ENCODE assay signal across 24 cellular contexts in genomic region chr17:7959503-7960253, GRCh38. TPM values are rescaled to one million over a fixed set of nuclear protein-coding genes. Genes with fewer than 3 reads are reported as not detected.
DNase-seq lines count a peak whose midpoint lies in the region; ATAC-seq and TF ChIP-seq lines count a peak whose summit lies in the region.
"Had no signal": no experiment of that assay in that cellular context is flagged by ENCODE, and none has a peak within 500 bp of the region (broad histone marks: within the 10 kb centered on the region; RNA-seq: fewer than 3 reads in every experiment).

No MANE protein-coding gene starts in this region.

- DNase-seq in HuH-7 (ENCODE audit: low spot score), result peak; percentile 7
- DNase-seq in NOMO-1 treated with dmso at 0.1 percent for 144 hours (lab: John Stamatoyannopoulos, UW; ENCODE audit: unreplicated experiment), result peak; percentile 66
- peak; percentile 33 for DNase-seq in fibroblast of mammary gland (ENCODE audit: low read depth)
- DNase-seq in renal cortical epithelial cell (ENCODE audit: low read depth), result peak; percentile 26
- DNase-seq in SHP77 (lab: John Stamatoyannopoulos, UW), result no peak
- DNase-seq in NCI-H146 (lab: John Stamatoyannopoulos, UW), result no peak
- DNase-seq: activated CD4-positive, alpha-beta T cell treated with anti-CD3 and anti-CD28 coated beads, Interleukin-2, amount 10 ng/mL, durations not matched to agents 7 days and 5 days; activated CD8-positive, alpha-beta memory T cell treated with anti-CD3 and anti-CD28 coated beads, Interleukin-2, amount 10 ng/mL, durations not matched to agents 7 days and 5 days; CD4-positive, alpha-beta T cell; H9; heart left ventricle; left colon; midbrain; natural killer cell; NCI-H1417; NCI-H510A treated with DMSO at 0.1 percent for 48 hours; stimulated activated CD4-positive, alpha-beta T cell treated with anti-CD3 and anti-CD28 coated beads, Interleukin-4, amount 100 ng/mL, for 4 hours; stimulated activated naive CD8-positive, alpha-beta T cell treated with anti-CD3 and anti-CD28 coated beads, Interleukin-15, Interleukin-2, amounts not matched to agents 100 U/mL and 50 U/mL, for 24 hours; T-helper 9 cell had no signal

- no peak for TF ChIP-seq CTCF in fibroblast of mammary gland (conservative IDR thresholded peaks at IDR 0.05; ENCODE audit: control insufficient read depth, insufficient read depth, low read depth, low read length)

- ATAC-seq in HG03521 (IDR thresholded peaks at IDR 0.05; ENCODE audit: unreplicated experiment), result no peak
- ATAC-seq: activated CD8-positive, alpha-beta memory T cell treated with anti-CD3 and anti-CD28 coated beads, Interleukin-2, amount 10 ng/mL, durations not matched to agents 7 days and 5 days; heart left ventricle; left colon; natural killer cell; stimulated activated naive CD8-positive, alpha-beta T cell treated with anti-CD3 and anti-CD28 coated beads, Interleukin-15, Interleukin-2, amounts not matched to agents 100 U/mL and 50 U/mL, for 24 hours had no signal

- no peak overlapping the region for H3K4me3 ChIP-seq in fibroblast of mammary gland (ENCODE audit: control insufficient read depth, low read depth, low read length)
- H3K4me3 ChIP-seq: heart left ventricle, thoracic aorta had no signal

RNA-seq across cellular contexts. Expression of gene CNTROB, which starts 27.7 kb away (rescaled TPM):
- total RNA-seq in renal cortical epithelial cell, result 18.0 and 25.4 TPM in 2 replicates

RNA-seq across cellular contexts. Expression of gene TRAPPC1, which starts 27.9 kb away (rescaled TPM):
- 37.9 and 95.1 TPM in 2 replicates for total RNA-seq in renal cortical epithelial cell

RNA-seq across cellular contexts. Expression of gene KCNAB3, which starts 30.0 kb away (rescaled TPM):
- 0.20 TPM in 1 of 2 replicates, not detected in the other for total RNA-seq in renal cortical epithelial cell
- total RNA-seq: thoracic aorta had no signal

RNA-seq across cellular contexts. Expression of gene GUCY2D, which starts 42.7 kb away (rescaled TPM):
- total RNA-seq in renal cortical epithelial cell, result not detected in 2 replicates
- total RNA-seq: activated CD4-positive, alpha-beta T cell treated with anti-CD3 and anti-CD28 coated beads, Interleukin-2, amount 10 ng/mL, durations not matched to agents 7 days and 5 days; activated CD8-positive, alpha-beta memory T cell treated with anti-CD3 and anti-CD28 coated beads, Interleukin-2, amount 10 ng/mL, durations not matched to agents 7 days and 5 days; activated T-helper 1 cell treated with anti-CD3 and anti-CD28 coated beads, Interleukin-12 subunit alpha, Interleukin-12 subunit beta, Interleukin-2, Interleukin-4 antibody, amounts not matched to agents 30 ng/mL and 10 ng/mL and 1 ng/mL, durations not matched to agents 14 hours and 24 hours and 36 hours; endothelial cell of umbilical vein; heart left ventricle; left colon; natural killer cell; osteocyte; thoracic aorta had no signal

RNA-seq across cellular contexts. Expression of gene RNF227, which starts 43.6 kb away (rescaled TPM):
- 1.0 and 4.7 TPM in 2 replicates for total RNA-seq in renal cortical epithelial cell

Comparison
In these comparisons a context has a peak if more than half of its experiments do, and no peak if none do; other contexts are left out.
1. DNase-seq: peak in HuH-7 (single experiment), NOMO-1 treated with dmso at 0.1 percent for 144 hours (single experiment), fibroblast of mammary gland (single experiment) and renal cortical epithelial cell (single experiment); none in SHP77 (0 of 2) and NCI-H146 (single experiment).